In genomic region chr10:103854265-103854686, GRCh38 we compare ENCODE assay signal across 8 cellular contexts. TPM values are rescaled to one million over a fixed set of nuclear protein-coding genes. Genes with fewer than 3 reads are reported as not detected.
A peak's percentile ranks its signal among the peaks of the same experiment; 100 is the strongest.
DNase-seq lines count a peak whose midpoint lies in the region; ATAC-seq and TF ChIP-seq lines count a peak whose summit lies in the region.

No MANE protein-coding gene starts in this region.

- no peak overlapping the region for H3K27ac Mint-ChIP-seq in activated naive CD4-positive, alpha-beta T cell treated with anti-CD3 and anti-CD28 coated beads, Interleukin-2, amount 10 ng/mL, durations not matched to agents 7 days and 5 days
- H3K27ac Mint-ChIP-seq in MCF 10A (ENCODE audit: low read depth, unreplicated experiment): no peak overlapping the region

- H3K36me3 ChIP-seq in lower lobe of right lung: no peaks in the 10 kb centered on the region
- no peaks in the 10 kb centered on the region for H3K36me3 ChIP-seq in upper lobe of left lung

- no peak for DNase-seq in activated naive CD4-positive, alpha-beta T cell treated with anti-CD3 and anti-CD28 coated beads, Interleukin-2, amount 10 ng/mL, durations not matched to agents 7 days and 5 days
- no peak for DNase-seq in activated naive CD4-positive, alpha-beta T cell (lab: John Stamatoyannopoulos, UW)
- DNase-seq in MCF 10A (ENCODE audit: unreplicated experiment): no peak
- DNase-seq in lower lobe of right lung: no peak
- DNase-seq in upper lobe of left lung: no peak
- DNase-seq in NCI-H1930 (lab: John Stamatoyannopoulos, UW): no peak
- DNase-seq in HPDE6-E6E7 (ENCODE audit: extremely low spot score): no peak

- peaks cover 91% of the 10 kb centered on the region for H3K27me3 Mint-ChIP-seq in activated naive CD4-positive, alpha-beta T cell treated with anti-CD3 and anti-CD28 coated beads, Interleukin-2, amount 10 ng/mL, durations not matched to agents 7 days and 5 days
- no peaks in the 10 kb centered on the region for H3K27me3 Mint-ChIP-seq in MCF 10A (ENCODE audit: insufficient read depth, unreplicated experiment)

- CTCF ChIA-PET in activated naive CD4-positive, alpha-beta T cell treated with anti-CD3 and anti-CD28 coated beads, Interleukin-2, amount 10 ng/mL, durations not matched to agents 7 days and 5 days (lab: Charles Lee): interaction anchor here (1.0 to 2.7 kb wide), 11 partner anchors 12 to 143 kb away, joined by 3 to 11 read pairs (median 4); no protein-coding TSS in a partner anchor
- CTCF ChIA-PET in MCF 10A (lab: Yijun Ruan, JAX): interaction anchor here (0.7 to 6.7 kb wide), 20 partner anchors 8 to 155 kb away, joined by 3 to 95 read pairs (median 4); no protein-coding TSS in a partner anchor

- ATAC-seq in lower lobe of right lung (peak in 1 of 2 donors; percentile 2), upper lobe of left lung (ENCODE audit: low FRiP score in 2 of 2) (no peak), HG03095 (IDR thresholded peaks at IDR 0.05; ENCODE audit: unreplicated experiment) (no peak)

- no peak for TF ChIP-seq EP300 in upper lobe of left lung (IDR thresholded peaks at IDR 0.05)

- WGBS in upper lobe of left lung, 2 donors: 5% methylated on average over 13 of the region's 13 CpGs

- no TSS peak for BruUV-seq in MCF 10A (replicated peaks; lab: Mats Ljungman, UMichigan)

- no peaks in the 10 kb centered on the region for H3K9me3 Mint-ChIP-seq in activated naive CD4-positive, alpha-beta T cell treated with anti-CD3 and anti-CD28 coated beads, Interleukin-2, amount 10 ng/mL, durations not matched to agents 7 days and 5 days
- H3K9me3 Mint-ChIP-seq in MCF 10A (ENCODE audit: unreplicated experiment): no peaks in the 10 kb centered on the region

- peak overlapping the region; percentile 73 for H3K4me3 ChIP-seq in lower lobe of right lung
- H3K4me3 ChIP-seq in upper lobe of left lung: peak overlapping the region; percentile 68 to 75 (median 72)

- H3K9me3 ChIP-seq in lower lobe of right lung (no peaks in the 10 kb centered on the region), upper lobe of left lung (no peaks in the 10 kb centered on the region)

- H3K27me3 ChIP-seq in lower lobe of right lung (ENCODE audit: low read depth) (no peaks in the 10 kb centered on the region), upper lobe of left lung (peaks cover 0 to 9% (median 0%) of the 10 kb centered on the region in 4 donors)

- peaks cover 17% of the 10 kb centered on the region for H3K4me1 Mint-ChIP-seq in activated naive CD4-positive, alpha-beta T cell treated with anti-CD3 and anti-CD28 coated beads, Interleukin-2, amount 10 ng/mL, durations not matched to agents 7 days and 5 days
- H3K4me1 Mint-ChIP-seq in MCF 10A (ENCODE audit: insufficient read depth, unreplicated experiment): peaks cover 32% of the 10 kb centered on the region

- intact Hi-C loops in MCF 10A (cut with micrococcal nuclease): loop anchor here (10.0 kb wide), 2 partner anchors 69 to 259 kb away; no protein-coding TSS in a partner anchor
- intact Hi-C loops in lower lobe of right lung (cut with DNase I): no loop called here

- peak overlapping the region; percentile 70 for H3K4me3 Mint-ChIP-seq in activated naive CD4-positive, alpha-beta T cell treated with anti-CD3 and anti-CD28 coated beads, Interleukin-2, amount 10 ng/mL, durations not matched to agents 7 days and 5 days
- peak overlapping the region; percentile 74 for H3K4me3 Mint-ChIP-seq in MCF 10A (ENCODE audit: unreplicated experiment)

- H3K4me1 ChIP-seq in lower lobe of right lung (peaks cover 66% of the 10 kb centered on the region), upper lobe of left lung (peaks cover 58 to 77% (median 65%) of the 10 kb centered on the region in 4 donors)

- TF ChIP-seq POLR2A in upper lobe of left lung (IDR thresholded peaks at IDR 0.05): no peak

- peaks cover 3% of the 10 kb centered on the region for H3K36me3 Mint-ChIP-seq in activated naive CD4-positive, alpha-beta T cell treated with anti-CD3 and anti-CD28 coated beads, Interleukin-2, amount 10 ng/mL, durations not matched to agents 7 days and 5 days
- H3K36me3 Mint-ChIP-seq in MCF 10A (ENCODE audit: insufficient read depth, unreplicated experiment): no peaks in the 10 kb centered on the region

- TF ChIP-seq CTCF in MCF 10A (IDR thresholded peaks at IDR 0.05; ENCODE audit: unreplicated experiment) (no peak), lower lobe of right lung (IDR thresholded peaks at IDR 0.05) (no peak), upper lobe of left lung (IDR thresholded peaks at IDR 0.05) (no peak)

- H3K27ac ChIP-seq in lower lobe of right lung (peak overlapping the region; percentile 64), upper lobe of left lung (peak overlapping the region; percentile 41 to 83 (median 71))

- POLR2A ChIA-PET in MCF 10A (lab: Yijun Ruan, JAX): interaction anchor here (0.7 to 8.4 kb wide), 18 partner anchors 17 to 458 kb away, joined by 3 to 85 read pairs (median 4); partner anchors contain the start of genes ATP5MK and PDCD11

RNA-seq across cellular contexts. Expression of gene SH3PXD2A, which starts 1.1 kb away (rescaled TPM):
- 13.2 and 15.0 TPM in 2 replicates for total RNA-seq in MCF 10A (2022)
- 34.8 TPM for total RNA-seq in lower lobe of right lung
- 10 to 100 TPM; 19.6 to 42.2 (median 30.8) TPM for total RNA-seq in upper lobe of left lung
